In the genomic region with DNA sequence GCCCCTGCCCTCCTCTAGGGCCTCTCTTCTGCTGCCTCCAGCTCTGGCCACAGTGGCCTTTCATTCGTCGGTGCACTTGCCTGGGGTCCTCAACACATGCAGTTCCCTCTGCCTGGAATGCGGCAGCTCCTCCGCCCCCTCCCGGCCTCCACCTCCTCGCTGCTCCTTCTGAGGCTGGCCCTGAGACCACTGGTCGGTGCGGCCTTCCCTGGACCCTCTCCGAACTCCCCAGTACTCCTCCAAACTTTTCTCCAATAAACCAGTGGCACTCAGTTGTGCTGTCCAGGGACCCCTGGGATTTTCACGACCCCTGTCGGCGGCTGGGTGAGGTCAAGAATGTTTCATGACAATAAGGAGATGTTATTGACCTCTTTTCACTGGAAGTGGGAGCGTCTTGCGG, we compare ENCODE assay signal across 14 cellular contexts.
"Had no signal": no experiment of that assay in that cellular context is flagged by ENCODE, and none has a peak within 500 bp of the region (broad histone marks: within the 10 kb centered on the region; RNA-seq: fewer than 3 reads in every experiment).

No MANE protein-coding gene starts in this region.

- H3K4me3 ChIP-seq: tibial artery had no signal

- H3K4me1 ChIP-seq: foreskin keratinocyte had no signal

- H3K36me3 Mint-ChIP-seq: activated naive CD4-positive, alpha-beta T cell treated with anti-CD3 and anti-CD28 coated beads, Interleukin-2, amount 50 U/mL, for 72 hours; natural killer cell treated with Interleukin-12 subunit alpha and Interleukin-12 subunit beta and Interleukin-15 and Interleukin-18, amount 100 ng/mL, for 72 hours had no signal

- DNase-seq: activated CD4-positive, alpha-beta T cell treated with anti-CD3 and anti-CD28 coated beads, Interleukin-2, amount 50 U/mL, for 48 hours; activated gamma-delta T cell treated with Interleukin-2 at 50 U/mL for 16 hours; adrenal gland; effector memory CD8-positive, alpha-beta T cell; lower lobe of right lung; occipital lobe; stimulated activated naive CD8-positive, alpha-beta T cell treated with anti-CD3 and anti-CD28 coated beads, Interleukin-15, Interleukin-2, amounts not matched to agents 100 U/mL and 50 U/mL, for 24 hours; SW 1271; tibial artery had no signal

- FAIRE-seq: urothelium cell line had no signal

- ATAC-seq: effector memory CD8-positive, alpha-beta T cell; lower lobe of right lung; natural killer cell treated with Interleukin-12 subunit alpha and Interleukin-12 subunit beta and Interleukin-15 and Interleukin-18, amount 100 ng/mL, for 72 hours; stimulated activated naive CD8-positive, alpha-beta T cell treated with anti-CD3 and anti-CD28 coated beads, Interleukin-15, Interleukin-2, amounts not matched to agents 100 U/mL and 50 U/mL, for 24 hours had no signal

- H3K27me3 ChIP-seq: foreskin keratinocyte had no signal

- H3K27ac Mint-ChIP-seq: activated naive CD4-positive, alpha-beta T cell treated with anti-CD3 and anti-CD28 coated beads, Interleukin-2, amount 50 U/mL, for 72 hours; effector memory CD8-positive, alpha-beta T cell; natural killer cell treated with Interleukin-12 subunit alpha and Interleukin-12 subunit beta and Interleukin-15 and Interleukin-18, amount 100 ng/mL, for 72 hours had no signal

- H3K9me3 Mint-ChIP-seq: activated naive CD4-positive, alpha-beta T cell treated with anti-CD3 and anti-CD28 coated beads, Interleukin-2, amount 50 U/mL, for 72 hours; effector memory CD8-positive, alpha-beta T cell; natural killer cell treated with Interleukin-12 subunit alpha and Interleukin-12 subunit beta and Interleukin-15 and Interleukin-18, amount 100 ng/mL, for 72 hours had no signal

- H3K9me3 ChIP-seq: adrenal gland, lower lobe of right lung, tibial artery had no signal

- H3K4me3 Mint-ChIP-seq: effector memory CD8-positive, alpha-beta T cell; natural killer cell treated with Interleukin-12 subunit alpha and Interleukin-12 subunit beta and Interleukin-15 and Interleukin-18, amount 100 ng/mL, for 72 hours had no signal

- H3K27ac ChIP-seq: adrenal gland, epithelial cell of prostate, foreskin keratinocyte, lower lobe of right lung, tibial artery had no signal
